Comparison of ENCODE assay signal across 23 cellular contexts in genomic region chr5:158929579-158930233, GRCh38.
"Had no signal": no experiment of that assay in that cellular context is flagged by ENCODE, and none has a peak within 500 bp of the region (broad histone marks: within the 10 kb centered on the region; RNA-seq: fewer than 3 reads in every experiment).

No MANE protein-coding gene starts in this region.

- ATAC-seq: activated CD8-positive, alpha-beta memory T cell treated with anti-CD3 and anti-CD28 coated beads, Interleukin-2, amount 10 ng/mL, durations not matched to agents 7 days and 5 days; activated CD8-positive, alpha-beta T cell treated with anti-CD3 and anti-CD28 coated beads for 36 hours; activated naive CD8-positive, alpha-beta T cell treated with anti-CD3 and anti-CD28 coated beads, Interleukin-2, amount 50 U/mL, for 24 hours; heart left ventricle; left colon; stimulated activated naive CD8-positive, alpha-beta T cell treated with anti-CD3 and anti-CD28 coated beads, Interleukin-15, Interleukin-2, amounts not matched to agents 100 U/mL and 50 U/mL, for 24 hours had no signal

- H3K4me3 ChIP-seq: coronary artery, heart left ventricle, ovary, prostate gland, spleen, thyroid gland had no signal

- H3K27ac ChIP-seq: coronary artery, epithelial cell of prostate, heart left ventricle, neutrophil, ovary, prostate gland, spleen, thyroid gland, VCaP had no signal

- DNase-seq: activated CD4-positive, alpha-beta T cell treated with anti-CD3 and anti-CD28 coated beads, Interleukin-2, amount 10 ng/mL, durations not matched to agents 7 days and 5 days; activated CD4-positive, CD25-positive, alpha-beta regulatory T cell treated with anti-CD3 and anti-CD28 coated beads, Interleukin-2, amount 50 U/mL, for 72 hours; activated CD8-positive, alpha-beta memory T cell treated with anti-CD3 and anti-CD28 coated beads, Interleukin-2, amount 10 ng/mL, durations not matched to agents 7 days and 5 days; activated CD8-positive, alpha-beta T cell treated with anti-CD3 and anti-CD28 coated beads for 36 hours; activated gamma-delta T cell; activated naive CD4-positive, alpha-beta T cell treated with anti-CD3 and anti-CD28 coated beads, Interleukin-2, amount 50 U/mL, for 16 hours; activated naive CD8-positive, alpha-beta T cell treated with anti-CD3 and anti-CD28 coated beads, Interleukin-2, amount 50 U/mL, for 24 hours; activated T-cell treated with anti-CD3 and anti-CD28 coated beads for 4 hours; cerebellar nuclear complex; heart left ventricle; islet precursor cell; left colon; ovary; spleen; stimulated activated CD4-positive, alpha-beta T cell treated with anti-CD3 and anti-CD28 coated beads, Interleukin-4, amount 100 ng/mL, for 1 hour; stimulated activated naive CD8-positive, alpha-beta T cell treated with anti-CD3 and anti-CD28 coated beads, Interleukin-15, Interleukin-2, amounts not matched to agents 100 U/mL and 50 U/mL, for 24 hours; substantia nigra; thyroid gland had no signal

- H3K27me3 ChIP-seq: heart left ventricle, ovary, spleen, thyroid gland had no signal

- H3K4me1 ChIP-seq: prostate gland, thyroid gland had no signal

- H3K9me3 ChIP-seq: heart left ventricle, neutrophil, ovary, prostate gland, spleen, thyroid gland had no signal

- H3K36me3 ChIP-seq: heart left ventricle, neutrophil, ovary, prostate gland, spleen, thyroid gland had no signal
